Comparison of ENCODE assay signal across 9 cellular contexts in the genomic region with DNA sequence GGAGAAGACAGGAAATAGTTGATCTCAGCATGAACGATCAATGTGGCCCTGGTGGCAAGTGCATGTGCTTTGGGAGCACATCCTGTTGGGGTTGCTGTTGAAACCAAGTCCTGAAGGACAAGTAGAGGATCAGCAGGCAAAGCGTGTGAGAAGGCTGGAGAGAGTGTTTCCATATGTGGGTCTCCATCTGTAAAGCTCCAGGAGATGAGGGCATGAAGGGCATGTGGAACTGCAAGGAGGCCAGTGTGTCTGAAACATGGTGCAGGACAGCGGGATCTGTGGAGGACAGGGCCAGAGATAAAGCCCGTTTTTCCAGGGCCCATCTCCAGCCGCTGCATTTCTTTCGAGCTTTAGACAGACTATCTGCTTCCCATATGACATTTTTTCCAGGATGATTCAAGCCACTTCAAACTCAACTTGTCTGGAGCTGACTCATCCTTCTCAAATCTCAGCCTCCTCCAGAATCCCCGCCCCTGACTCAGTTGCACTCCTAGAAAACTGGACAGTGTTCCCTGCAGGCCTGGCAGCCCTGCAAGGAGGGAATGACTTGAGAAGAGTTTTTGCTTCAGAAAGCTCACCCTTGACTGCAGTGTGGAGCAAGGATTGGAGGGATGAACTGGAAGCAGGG.
DNase-seq lines count a peak whose midpoint lies in the region; ATAC-seq and TF ChIP-seq lines count a peak whose summit lies in the region.
"Had no signal": no experiment of that assay in that cellular context is flagged by ENCODE, and none has a peak within 500 bp of the region (broad histone marks: within the 10 kb centered on the region; RNA-seq: fewer than 3 reads in every experiment).

No MANE protein-coding gene starts in this region.

- H3K4me3 ChIP-seq in GM23338 = no peak overlapping the region
- H3K4me3 ChIP-seq in SJSA1 = no peak overlapping the region
- no peak overlapping the region for H3K4me3 ChIP-seq in fibroblast of villous mesenchyme (ENCODE audit: low read depth, low read length)
- H3K4me3 ChIP-seq in subcutaneous abdominal adipose tissue (ENCODE audit: low read depth in 1 of 5, low read length in 5 of 5) = no peak overlapping the region

- TF ChIP-seq CTCF in GM23338 (conservative IDR thresholded peaks at IDR 0.05; ENCODE audit: low read depth in 2 of 2) = no peak
- no peak for TF ChIP-seq CTCF in fibroblast of villous mesenchyme (IDR thresholded peaks at IDR 0.05; ENCODE audit: insufficient read depth, low read depth, low read length)

- H3K9me2 ChIP-seq in GM23338 (ENCODE audit: insufficient read depth) = no peaks in the 10 kb centered on the region

- H3K27ac ChIP-seq in GM23338 (ENCODE audit: low read depth) = no peak overlapping the region
- peak overlapping the region; percentile 54 for H3K27ac ChIP-seq in SJSA1
- peak overlapping the region; percentile 90 for H3K27ac ChIP-seq in subcutaneous abdominal adipose tissue (ENCODE audit: low read depth, low read length)

- H3K27me3 Mint-ChIP-seq in GM23338 (ENCODE audit: insufficient read depth, low read depth, poor library complexity) = peaks cover 7% of the 10 kb centered on the region

- no peaks in the 10 kb centered on the region for H3F3A ChIP-seq in GM23338 (replicated peaks; ENCODE audit: low read depth)

- H3K9me3 ChIP-seq in SJSA1 (replicated peaks) (no peaks in the 10 kb centered on the region), subcutaneous abdominal adipose tissue (ENCODE audit: control insufficient read depth in 5 of 5, low read length in 5 of 5) (no peaks in the 10 kb centered on the region)

- no peaks in the 10 kb centered on the region for H3K36me3 ChIP-seq in GM23338 (ENCODE audit: insufficient read depth)
- no peaks in the 10 kb centered on the region for H3K36me3 ChIP-seq in SJSA1
- H3K36me3 ChIP-seq in subcutaneous abdominal adipose tissue (ENCODE audit: control insufficient read depth in 5 of 5, insufficient read depth in 5 of 5, low read length in 5 of 5) = no peaks in the 10 kb centered on the region

- H2AFZ ChIP-seq in GM23338 = peak overlapping the region; percentile 90

- peaks cover 34% of the 10 kb centered on the region for H3K4me1 Mint-ChIP-seq in GM23338

- H3K79me2 ChIP-seq in GM23338 (replicated peaks; ENCODE audit: insufficient read depth) = no peaks in the 10 kb centered on the region

- ATAC-seq in GM23338 (no peak), GM19463 (IDR thresholded peaks at IDR 0.05; ENCODE audit: unreplicated experiment) (no peak), HG02588 (IDR thresholded peaks at IDR 0.05; ENCODE audit: unreplicated experiment) (no peak)

- 0 out of 3 replicates have a peak, but pooled peaks cover 3% of the 10 kb centered on the region for H3K9me3 Mint-ChIP-seq in GM23338
- H3K9me3 Mint-ChIP-seq: activated naive CD8-positive, alpha-beta T cell treated with anti-CD3 and anti-CD28 coated beads, Interleukin-2, amount 10 ng/mL, durations not matched to agents 7 days and 5 days had no signal

- H3K4me3 Mint-ChIP-seq in GM23338 = no peak overlapping the region
- H3K4me3 Mint-ChIP-seq: activated naive CD8-positive, alpha-beta T cell treated with anti-CD3 and anti-CD28 coated beads, Interleukin-2, amount 10 ng/mL, durations not matched to agents 7 days and 5 days had no signal

- H3K27me3 ChIP-seq in GM23338 (ENCODE audit: insufficient read depth) (no peaks in the 10 kb centered on the region), SJSA1 (replicated peaks) (no peaks in the 10 kb centered on the region), subcutaneous abdominal adipose tissue (ENCODE audit: control insufficient read depth in 5 of 5, insufficient read depth in 4 of 5, low read length in 5 of 5) (no peaks in the 10 kb centered on the region)

- H3K27ac Mint-ChIP-seq in GM23338 = no peak overlapping the region; the same call in 1 of the 2 replicates
- H3K27ac Mint-ChIP-seq: activated naive CD8-positive, alpha-beta T cell treated with anti-CD3 and anti-CD28 coated beads, Interleukin-2, amount 10 ng/mL, durations not matched to agents 7 days and 5 days had no signal

- peaks cover 22% of the 10 kb centered on the region for H3K4me1 ChIP-seq in GM23338 (ENCODE audit: insufficient read depth)
- peaks cover 49% of the 10 kb centered on the region for H3K4me1 ChIP-seq in SJSA1 (replicated peaks)
- H3K4me1 ChIP-seq in subcutaneous abdominal adipose tissue (ENCODE audit: control insufficient read depth in 5 of 5, insufficient read depth in 5 of 5, low read length in 5 of 5) = peaks cover 15 to 47% (median 45%) of the 10 kb centered on the region in 5 donors

- DNase-seq in GM23338 (ENCODE audit: low spot score) (no peak), SJSA1 (ENCODE audit: low read depth in 1 of 2, low spot score in 2 of 2) (peak; percentile 60 to 62), fibroblast of villous mesenchyme (ENCODE audit: low read depth) (peak; percentile 70), NCI-H2081 treated with DMSO at 0.1 percent for 48 hours (lab: John Stamatoyannopoulos, UW) (no peak)
- DNase-seq: activated naive CD8-positive, alpha-beta T cell treated with anti-CD3 and anti-CD28 coated beads, Interleukin-2, amount 10 ng/mL, durations not matched to agents 7 days and 5 days; kidney glomerular epithelial cell had no signal

- no peaks in the 10 kb centered on the region for H4K20me1 ChIP-seq in GM23338 (replicated peaks; ENCODE audit: insufficient read depth)

- peak overlapping the region; percentile 65; the same call in 1 of the 2 replicates for H3K4me2 ChIP-seq in GM23338

- peak overlapping the region in 1 of 5 donors; percentile 17 for H3K9ac ChIP-seq in subcutaneous abdominal adipose tissue (ENCODE audit: low read length in 5 of 5)

- H3K36me3 Mint-ChIP-seq in GM23338 (ENCODE audit: low read depth) = no peaks in the 10 kb centered on the region
- H3K36me3 Mint-ChIP-seq: activated naive CD8-positive, alpha-beta T cell treated with anti-CD3 and anti-CD28 coated beads, Interleukin-2, amount 10 ng/mL, durations not matched to agents 7 days and 5 days had no signal

TF ChIP-seq in GM23338, 12 proteins besides CTCF, POLR2A, EP300 and RAD21:
- TF ChIP-seq EZH2phosphoT487 (IDR thresholded peaks at IDR 0.05; ENCODE audit: unreplicated experiment) (no peak), ZNF114 (CRISPR knock-in tag; IDR thresholded peaks at IDR 0.05) (no peak)
TF ChIP-seq in GM23338: peak in this region for 0.

Comparison
In these comparisons a context has a peak if more than half of its experiments do, and no peak if none do; other contexts are left out.
1. DNase-seq: peak in SJSA1 (2 of 2) and fibroblast of villous mesenchyme (single experiment); none in GM23338 (single experiment) and NCI-H2081 treated with DMSO at 0.1 percent for 48 hours (single experiment).